33 cellular contexts compared by ENCODE assay signal in the genomic region with DNA sequence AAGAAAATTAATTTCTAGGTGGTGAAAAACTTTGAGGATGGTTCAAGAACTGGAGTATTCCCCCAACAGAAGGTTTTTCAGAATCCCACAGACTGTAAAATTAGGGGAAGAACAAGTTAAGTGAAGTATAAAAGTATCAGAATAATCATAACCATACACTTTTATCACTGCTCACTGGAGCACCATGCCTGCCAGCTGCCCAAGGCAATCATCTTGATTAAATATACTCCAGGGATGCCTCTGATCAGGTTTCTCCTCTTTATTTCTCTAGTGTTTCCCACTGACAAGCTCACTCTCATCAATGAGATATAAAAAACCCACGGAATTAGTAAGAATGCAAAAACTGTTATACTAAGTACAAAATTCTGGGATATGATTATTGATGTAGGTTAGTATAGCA.
"Had no signal": no experiment of that assay in that cellular context is flagged by ENCODE, and none has a peak within 500 bp of the region (broad histone marks: within the 10 kb centered on the region; RNA-seq: fewer than 3 reads in every experiment).

No MANE protein-coding gene starts in this region.

- H3K27me3 ChIP-seq: esophagus muscularis mucosa, foreskin keratinocyte, heart left ventricle, neutrophil, upper lobe of left lung, vagina had no signal

- H3K9me3 ChIP-seq: esophagus muscularis mucosa, heart left ventricle, neutrophil, prostate gland, upper lobe of left lung, vagina had no signal

- ATAC-seq: activated CD4-positive, alpha-beta T cell treated with anti-CD3 and anti-CD28 coated beads for 36 hours; activated CD8-positive, alpha-beta memory T cell treated with anti-CD3 and anti-CD28 coated beads, Interleukin-2, amount 10 ng/mL, durations not matched to agents 7 days and 5 days; activated CD8-positive, alpha-beta T cell treated with anti-CD3 and anti-CD28 coated beads, Interleukin-2, amount 10 ng/mL, durations not matched to agents 7 days and 5 days; activated T-cell treated with anti-CD3 and anti-CD28 coated beads, Interleukin-2, amount 50 U/mL, for 72 hours; foreskin keratinocyte; heart left ventricle; left colon; sciatic nerve; stimulated activated memory B cell treated with anti-CD40 and anti-IgM and Interleukin-4, amounts not matched to agents 10 μg/mL and 1 μg/mL and 100 μg/mL, for 72 hours; stimulated activated naive CD8-positive, alpha-beta T cell treated with anti-CD3 and anti-CD28 coated beads, Interleukin-15, amount 100 ng/mL, for 72 hours had no signal

- FAIRE-seq: colon, kidney had no signal

- H3K36me3 ChIP-seq: esophagus muscularis mucosa, heart left ventricle, neutrophil, prostate gland, upper lobe of left lung, vagina had no signal

- DNase-seq: activated CD4-positive, alpha-beta T cell treated with anti-CD3 and anti-CD28 coated beads for 36 hours; activated CD4-positive, CD25-positive, alpha-beta regulatory T cell; activated CD8-positive, alpha-beta memory T cell treated with anti-CD3 and anti-CD28 coated beads, Interleukin-2, amount 10 ng/mL, durations not matched to agents 7 days and 5 days; activated CD8-positive, alpha-beta T cell treated with anti-CD3 and anti-CD28 coated beads, Interleukin-2, amount 10 ng/mL, durations not matched to agents 7 days and 5 days; activated naive CD4-positive, alpha-beta T cell; activated T-cell treated with anti-CD3 and anti-CD28 coated beads for 4 hours; activated T-cell treated with anti-CD3 and anti-CD28 coated beads, Interleukin-2, amount 50 U/mL, for 72 hours; anterior cingulate cortex; dermis blood vessel endothelial cell; effector CD4-positive, alpha-beta T cell; foreskin keratinocyte; heart left ventricle; hypothalamus; immature natural killer cell; kidney; left colon; mammary epithelial cell; naive B cell; nephron progenitor cell; retina; stimulated activated CD4-positive, alpha-beta T cell treated with anti-CD3 and anti-CD28 coated beads, Interleukin-12 subunit alpha, Interleukin-12 subunit beta, amount 100 ng/mL, for 4 hours; stimulated activated CD4-positive, alpha-beta T cell treated with anti-CD3 and anti-CD28 coated beads, Interleukin-4, amount 100 ng/mL, for 1 hour; stimulated activated naive CD8-positive, alpha-beta T cell treated with anti-CD3 and anti-CD28 coated beads, Interleukin-15, amount 100 ng/mL, for 72 hours; substantia nigra; upper lobe of left lung had no signal

- H3K4me1 ChIP-seq: foreskin keratinocyte, prostate gland had no signal

- H3K27ac ChIP-seq: esophagus muscularis mucosa, foreskin keratinocyte, heart left ventricle, neutrophil, prostate gland, skin epidermis, upper lobe of left lung, vagina had no signal

- H3K4me3 ChIP-seq: esophagus muscularis mucosa, heart left ventricle, prostate gland, skin epidermis, upper lobe of left lung, vagina had no signal
